Comparison of ENCODE assay signal across 17 cellular contexts in the genomic region with DNA sequence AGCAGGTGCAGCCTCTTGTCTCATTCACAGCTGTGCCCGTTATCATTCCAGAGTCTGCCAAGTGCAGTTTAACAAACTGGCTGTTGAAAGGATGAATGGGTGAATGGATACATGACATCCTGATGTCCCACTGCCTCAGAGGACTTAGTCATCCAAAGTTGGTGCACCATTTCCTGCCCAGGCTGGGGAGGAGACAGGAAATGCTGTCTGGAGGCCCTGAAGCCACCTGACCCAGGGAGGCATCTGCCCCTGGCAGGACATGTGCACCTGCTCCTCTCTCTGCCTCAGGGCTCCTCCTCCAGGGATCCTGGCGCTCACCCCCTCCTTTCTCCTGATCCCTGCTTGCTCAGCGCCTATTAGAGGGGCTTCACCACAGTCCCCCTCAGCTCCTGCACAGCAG. TPM values are rescaled to one million over a fixed set of nuclear protein-coding genes. Genes with fewer than 3 reads are reported as not detected.
DNase-seq lines count a peak whose midpoint lies in the region; TF ChIP-seq lines count a peak whose summit lies in the region.
"Had no signal": no experiment of that assay in that cellular context is flagged by ENCODE, and none has a peak within 500 bp of the region (broad histone marks: within the 10 kb centered on the region; RNA-seq: fewer than 3 reads in every experiment).

No MANE protein-coding gene starts in this region.

- no peaks in the 10 kb centered on the region for H3K36me3 ChIP-seq in OCI-LY7 (ENCODE audit: insufficient read depth, low read length)

- peaks cover 16% of the 10 kb centered on the region for H3K27me3 Mint-ChIP-seq in endothelial cell (ENCODE audit: unreplicated experiment)

- peaks cover 5% of the 10 kb centered on the region for H3K4me1 Mint-ChIP-seq in endothelial cell (ENCODE audit: unreplicated experiment)

- BruUV-seq in OCI-LY7 (replicated peaks; lab: Mats Ljungman, UMichigan): no TSS peak

- peak; percentile 18 for DNase-seq in activated CD4-positive, alpha-beta T cell treated with anti-CD3 and anti-CD28 coated beads for 48 hours
- no peak for DNase-seq in activated CD4-positive, alpha-beta T cell treated with anti-CD3 and anti-CD28 coated beads for 1 hour
- DNase-seq in HT1080 (ENCODE audit: low read depth) (peak; percentile 61), OCI-LY7 (ENCODE audit: low spot score) (peak; percentile 22), endothelial cell (ENCODE audit: low spot score) (peak; percentile 25), DMS 273 treated with DMSO at 0.1 percent for 48 hours (lab: John Stamatoyannopoulos, UW) (no peak), NCI-H524 treated with DMSO at 0.1 percent for 48 hours (lab: John Stamatoyannopoulos, UW) (no peak)
- DNase-seq in activated effector memory CD4-positive, alpha-beta T cell treated with anti-CD3 and anti-CD28 coated beads, Interleukin-2, amount 50 U/mL, for 16 hours: no peak
- DNase-seq: stimulated activated CD4-positive, alpha-beta T cell treated with anti-CD3 and anti-CD28 coated beads, Interleukin-2, amount 100 ng/mL, for 24 hours; T-cell had no signal

- no peaks in the 10 kb centered on the region for H3K9me3 Mint-ChIP-seq in endothelial cell (ENCODE audit: unreplicated experiment)
- H3K9me3 Mint-ChIP-seq: GM23338; stimulated activated memory B cell treated with anti-CD40 and anti-IgM and Interleukin-4, amounts not matched to agents 10 μg/mL and 1 μg/mL and 100 μg/mL, for 72 hours; T-cell had no signal

- H3K4me3 Mint-ChIP-seq in endothelial cell (ENCODE audit: unreplicated experiment): no peak overlapping the region
- H3K4me3 Mint-ChIP-seq: GM23338; stimulated activated memory B cell treated with anti-CD40 and anti-IgM and Interleukin-4, amounts not matched to agents 10 μg/mL and 1 μg/mL and 100 μg/mL, for 72 hours; T-cell had no signal

- no peaks in the 10 kb centered on the region for H3K9me2 ChIP-seq in OCI-LY7 (ENCODE audit: insufficient read depth, low read length)

- H2AFZ ChIP-seq in OCI-LY7 (ENCODE audit: low read length): no peak overlapping the region
- H2AFZ ChIP-seq: GM23338 had no signal

- H3K9me3 ChIP-seq in OCI-LY7 (ENCODE audit: low read length): no peaks in the 10 kb centered on the region

- TF ChIP-seq CTCF in OCI-LY7 (conservative IDR thresholded peaks at IDR 0.05; ENCODE audit: low read length) (no peak), endothelial cell (IDR thresholded peaks at IDR 0.05; ENCODE audit: unreplicated experiment) (no peak)

- peaks cover 4% of the 10 kb centered on the region for H3K36me3 Mint-ChIP-seq in endothelial cell (ENCODE audit: low read depth, unreplicated experiment)
- H3K36me3 Mint-ChIP-seq: stimulated activated memory B cell treated with anti-CD40 and anti-IgM and Interleukin-4, amounts not matched to agents 10 μg/mL and 1 μg/mL and 100 μg/mL, for 72 hours; T-cell had no signal

- no peaks in the 10 kb centered on the region for H3K4me1 ChIP-seq in OCI-LY7 (ENCODE audit: insufficient read depth, low read length, poor library complexity, severe bottlenecking)

- H4K20me1 ChIP-seq in OCI-LY7 (ENCODE audit: insufficient read depth, low read length): no peaks in the 10 kb centered on the region

- no peak overlapping the region for H3K27ac Mint-ChIP-seq in endothelial cell (ENCODE audit: unreplicated experiment)
- H3K27ac Mint-ChIP-seq: GM23338; stimulated activated memory B cell treated with anti-CD40 and anti-IgM and Interleukin-4, amounts not matched to agents 10 μg/mL and 1 μg/mL and 100 μg/mL, for 72 hours had no signal

- intact Hi-C loops in OCI-LY7 (cut with micrococcal nuclease; ENCODE audit: unreplicated experiment): no loop called here

- no peak overlapping the region for H3K4me3 ChIP-seq in OCI-LY7 (ENCODE audit: low read depth, low read length, poor library complexity, severe bottlenecking)
- H3K4me3 ChIP-seq: GM23338 had no signal

- CTCF ChIA-PET in OCI-LY7 (lab: Charles Lee; ENCODE audit: unreplicated experiment): no interaction called here

- H3K27ac ChIP-seq in OCI-LY7 (ENCODE audit: low read depth, low read length, poor library complexity, severe bottlenecking): no peak overlapping the region

- POLR2A ChIA-PET in OCI-LY7 (lab: Charles Lee): interaction anchor here (0.5 kb wide), 1 partner anchor 347 kb away, joined by 3 read pairs; no protein-coding TSS in a partner anchor

- H3K4me2 ChIP-seq in OCI-LY7 (ENCODE audit: low read length): no peak overlapping the region
- H3K4me2 ChIP-seq: GM23338 had no signal

- no peaks in the 10 kb centered on the region for H3K79me2 ChIP-seq in OCI-LY7 (ENCODE audit: insufficient read depth, low read depth, low read length)

RNA-seq across cellular contexts. Expression of a gene that starts 1.8 kb away (rescaled TPM):
- 0.17 and 0.90 TPM in 2 replicates for total RNA-seq in HT1080 (2014; rRNA removed; shearing (Covaris generic))
- 0.66 and 0.71 TPM in 2 replicates for polyA plus RNA-seq in HT1080 (2015; cell fraction: cytosol; rRNA removed)
- 0.67 and 0.77 TPM in 2 replicates for polyA plus RNA-seq in HT1080 (2015; cell fraction: nucleus; rRNA removed)
- total RNA-seq in OCI-LY7 (2014; rRNA removed; shearing (Covaris generic)): not detected in 2 replicates
- not detected in 2 replicates for total RNA-seq in OCI-LY7 (2022)
- total RNA-seq in endothelial cell (ENCODE audit: unreplicated experiment): not detected
- total RNA-seq: dermis microvascular lymphatic vessel endothelial cell, fibroblast of villous mesenchyme, GM23338, pulmonary artery endothelial cell had no signal
- polyA plus RNA-seq: GM23338 had no signal

RNA-seq across cellular contexts. Expression of a gene that starts 16.5 kb away (rescaled TPM):
- total RNA-seq in HT1080 (2014; rRNA removed; shearing (Covaris generic)): not detected in 2 replicates
- not detected in 2 replicates for polyA plus RNA-seq in HT1080 (2015; cell fraction: cytosol; rRNA removed)
- polyA plus RNA-seq in HT1080 (2015; cell fraction: nucleus; rRNA removed): not detected in 2 replicates
- total RNA-seq in OCI-LY7 (2014; rRNA removed; shearing (Covaris generic)): not detected in 2 replicates
- total RNA-seq in OCI-LY7 (2022): not detected in 2 replicates
- total RNA-seq in endothelial cell (ENCODE audit: unreplicated experiment): not detected
- total RNA-seq: dermis microvascular lymphatic vessel endothelial cell, fibroblast of villous mesenchyme, GM23338, pulmonary artery endothelial cell, T-cell had no signal
- polyA plus RNA-seq: GM23338 had no signal

RNA-seq across cellular contexts. Expression of a gene that starts 19.6 kb away (rescaled TPM):
- total RNA-seq in HT1080 (2014; rRNA removed; shearing (Covaris generic)): not detected in 2 replicates
- not detected in 2 replicates for polyA plus RNA-seq in HT1080 (2015; cell fraction: cytosol; rRNA removed)
- not detected in 2 replicates for polyA plus RNA-seq in HT1080 (2015; cell fraction: nucleus; rRNA removed)
- not detected in 2 replicates for total RNA-seq in OCI-LY7 (2014; rRNA removed; shearing (Covaris generic))
- total RNA-seq in OCI-LY7 (2022) (not detected in 2 replicates), endothelial cell (ENCODE audit: unreplicated experiment) (not detected)
- total RNA-seq: aorta, dermis microvascular lymphatic vessel endothelial cell, fibroblast of villous mesenchyme, GM23338, mucosa of gallbladder, pulmonary artery endothelial cell, T-cell had no signal
- polyA plus RNA-seq: aorta, GM23338 had no signal

RNA-seq across cellular contexts. Expression of a gene that starts 44.3 kb away (rescaled TPM):
- total RNA-seq in HT1080 (2014; rRNA removed; shearing (Covaris generic)): not detected in 2 replicates
- not detected in 2 replicates for polyA plus RNA-seq in HT1080 (2015; cell fraction: cytosol; rRNA removed)
- not detected in 2 replicates for polyA plus RNA-seq in HT1080 (2015; cell fraction: nucleus; rRNA removed)
- not detected in 2 replicates for total RNA-seq in OCI-LY7 (2014; rRNA removed; shearing (Covaris generic))
- total RNA-seq in OCI-LY7 (2022) (not detected in 2 replicates), endothelial cell (ENCODE audit: unreplicated experiment) (not detected)
- total RNA-seq: aorta, dermis microvascular lymphatic vessel endothelial cell, fibroblast of villous mesenchyme, GM23338, mucosa of gallbladder, pulmonary artery endothelial cell had no signal
- polyA plus RNA-seq: GM23338 had no signal

Comparison
In these comparisons a context has a peak if more than half of its experiments do, and no peak if none do; other contexts are left out.
1. DNase-seq: peak in activated CD4-positive, alpha-beta T cell treated with anti-CD3 and anti-CD28 coated beads for 48 hours (single experiment), HT1080 (single experiment), OCI-LY7 (single experiment) and endothelial cell (single experiment); none in activated CD4-positive, alpha-beta T cell treated with anti-CD3 and anti-CD28 coated beads for 1 hour (single experiment), DMS 273 treated with DMSO at 0.1 percent for 48 hours (single experiment), NCI-H524 treated with DMSO at 0.1 percent for 48 hours (single experiment) and activated effector memory CD4-positive, alpha-beta T cell treated with anti-CD3 and anti-CD28 coated beads, Interleukin-2, amount 50 U/mL, for 16 hours (single experiment).